ENCODE assay signal across 6 cellular contexts in genomic region chr12:19008102-19008501, GRCh38.
"Had no signal": no experiment of that assay in that cellular context is flagged by ENCODE, and none has a peak within 500 bp of the region (broad histone marks: within the 10 kb centered on the region; RNA-seq: fewer than 3 reads in every experiment).

No MANE protein-coding gene starts in this region.

- DNase-seq: IMR-90, KBM-7 had no signal

- ATAC-seq: HepG2, K562 had no signal

- FAIRE-seq: HepG2, HTR-8/SVneo, K562 had no signal

- H3K27ac ChIP-seq: HL-60 had no signal

- H3K4me3 ChIP-seq: K562 had no signal
